ENCODE assay signal across 9 cellular contexts in genomic region chr13:57629391-57629804, GRCh38. TPM values are rescaled to one million over a fixed set of nuclear protein-coding genes. Genes with fewer than 3 reads are reported as not detected.
DNase-seq lines count a peak whose midpoint lies in the region; ATAC-seq lines count a peak whose summit lies in the region.
"Had no signal": no experiment of that assay in that cellular context is flagged by ENCODE, and none has a peak within 500 bp of the region (broad histone marks: within the 10 kb centered on the region; RNA-seq: fewer than 3 reads in every experiment).

No MANE protein-coding gene starts in this region.

- H3K4me1 Mint-ChIP-seq in stimulated activated naive CD8-positive, alpha-beta T cell treated with anti-CD3 and anti-CD28 coated beads, Interleukin-15, Interleukin-2, amounts not matched to agents 100 ng/mL and 50 ng/mL, for 24 hours (ENCODE audit: low read depth) = peaks cover 44% of the 10 kb centered on the region

- H3K27me3 Mint-ChIP-seq in stimulated activated naive CD8-positive, alpha-beta T cell treated with anti-CD3 and anti-CD28 coated beads, Interleukin-15, Interleukin-2, amounts not matched to agents 100 ng/mL and 50 ng/mL, for 24 hours = peaks cover 68% of the 10 kb centered on the region

- H3K27me3 ChIP-seq in mucosa of rectum (ENCODE audit: control insufficient read depth in 2 of 2, insufficient read depth in 2 of 2, low read length in 2 of 2) = peaks cover 0 to 19% of the 10 kb centered on the region in 2 donors
- no peaks in the 10 kb centered on the region for H3K27me3 ChIP-seq in aorta (ENCODE audit: control insufficient read depth in 1 of 2, insufficient read depth in 2 of 2, low read length in 1 of 2)

- H3K4me3 ChIP-seq in mucosa of rectum (ENCODE audit: low read length in 2 of 2) = peak overlapping the region; percentile 58 to 65
- H3K4me3 ChIP-seq in aorta (ENCODE audit: low read length in 2 of 2) = peak overlapping the region in 1 of 2 donors; percentile 0

- peaks cover 4% of the 10 kb centered on the region for H3K9me3 Mint-ChIP-seq in stimulated activated naive CD8-positive, alpha-beta T cell treated with anti-CD3 and anti-CD28 coated beads, Interleukin-15, Interleukin-2, amounts not matched to agents 100 ng/mL and 50 ng/mL, for 24 hours

- intact Hi-C loops in aorta (cut with DNase I) = no loop called here

- no peak for DNase-seq in stimulated activated naive CD8-positive, alpha-beta T cell treated with anti-CD3 and anti-CD28 coated beads, Interleukin-15, Interleukin-2, amounts not matched to agents 100 U/mL and 50 U/mL, for 24 hours
- DNase-seq in dermis blood vessel endothelial cell (peak; percentile 25), aorta (peak in 1 of 2 donors; percentile 49), NCI-H1694 treated with DMSO at 0.1 percent for 48 hours (lab: John Stamatoyannopoulos, UW) (no peak), NK-92 (lab: John Stamatoyannopoulos, UW; ENCODE audit: unreplicated experiment) (no peak)

- 2% methylated on average over 29 of the region's 29 CpGs for WGBS in aorta, 2 donors

- H3K27ac ChIP-seq in mucosa of rectum (ENCODE audit: low read depth in 2 of 2, low read length in 2 of 2) (no peak overlapping the region), aorta (ENCODE audit: low read depth in 1 of 2, low read length in 2 of 2) (no peak overlapping the region)

- H3K36me3 ChIP-seq in mucosa of rectum (ENCODE audit: control insufficient read depth in 2 of 2, insufficient read depth in 2 of 2, low read length in 2 of 2) (no peaks in the 10 kb centered on the region), aorta (ENCODE audit: control insufficient read depth in 1 of 2, insufficient read depth in 2 of 2, low read length in 1 of 2) (no peaks in the 10 kb centered on the region)

- H3K9ac ChIP-seq in mucosa of rectum (ENCODE audit: low read depth in 1 of 2, low read length in 2 of 2) = no peak overlapping the region

- ATAC-seq in stimulated activated naive CD8-positive, alpha-beta T cell treated with anti-CD3 and anti-CD28 coated beads, Interleukin-15, Interleukin-2, amounts not matched to agents 100 U/mL and 50 U/mL, for 24 hours = no peak
- ATAC-seq in aorta (ENCODE audit: low FRiP score) (peak; percentile 2), GM18909 (IDR thresholded peaks at IDR 0.05; ENCODE audit: poor library complexity, unreplicated experiment) (no peak)

- no peaks in the 10 kb centered on the region for H3K36me3 Mint-ChIP-seq in stimulated activated naive CD8-positive, alpha-beta T cell treated with anti-CD3 and anti-CD28 coated beads, Interleukin-15, Interleukin-2, amounts not matched to agents 100 ng/mL and 50 ng/mL, for 24 hours (ENCODE audit: low read depth)

- H3K4me3 Mint-ChIP-seq in stimulated activated naive CD8-positive, alpha-beta T cell treated with anti-CD3 and anti-CD28 coated beads, Interleukin-15, Interleukin-2, amounts not matched to agents 100 ng/mL and 50 ng/mL, for 24 hours = peak overlapping the region; percentile 58

- peaks cover 0 to 3% of the 10 kb centered on the region in 2 donors for H3K4me1 ChIP-seq in mucosa of rectum (ENCODE audit: control insufficient read depth in 2 of 2, insufficient read depth in 2 of 2, low read length in 2 of 2)
- H3K4me1 ChIP-seq in aorta (ENCODE audit: control insufficient read depth in 1 of 2, insufficient read depth in 2 of 2, low read length in 2 of 2) = no peaks in the 10 kb centered on the region

- H3K27ac Mint-ChIP-seq in stimulated activated naive CD8-positive, alpha-beta T cell treated with anti-CD3 and anti-CD28 coated beads, Interleukin-15, Interleukin-2, amounts not matched to agents 100 ng/mL and 50 ng/mL, for 24 hours = no peak overlapping the region

- H3K9me3 ChIP-seq in mucosa of rectum (ENCODE audit: control insufficient read depth in 2 of 2, low read length in 2 of 2) = peaks cover 0 to 3% of the 10 kb centered on the region in 2 donors
- H3K9me3 ChIP-seq in aorta (ENCODE audit: control insufficient read depth, low read length) = peaks cover 2% of the 10 kb centered on the region

RNA-seq across cellular contexts. Expression of gene PCDH17, which starts 2.1 kb away (rescaled TPM):
- 1.6 and 2.2 TPM in 2 replicates for total RNA-seq in dermis blood vessel endothelial cell
- 10 to 100 TPM; 13.2 to 20.8 TPM for total RNA-seq in aorta
- polyA plus RNA-seq in aorta = under 1 TPM; 0.13 TPM
- polyA plus RNA-seq: keratinocyte had no signal
